13 cellular contexts compared by ENCODE assay signal in genomic region chr7:20141666-20142065, GRCh38.
DNase-seq lines count a peak whose midpoint lies in the region; ATAC-seq and TF ChIP-seq lines count a peak whose summit lies in the region.
"Had no signal": no experiment of that assay in that cellular context is flagged by ENCODE, and none has a peak within 500 bp of the region (broad histone marks: within the 10 kb centered on the region; RNA-seq: fewer than 3 reads in every experiment).

No MANE protein-coding gene starts in this region.

- ATAC-seq in Right ventricle myocardium superior (ENCODE audit: poor library complexity) = no peak
- ATAC-seq in HG02642 (IDR thresholded peaks at IDR 0.05; ENCODE audit: poor library complexity, unreplicated experiment) = no peak
- ATAC-seq: PC-3 had no signal

- TF ChIP-seq CTCF in GM13976 (IDR thresholded peaks at IDR 0.05; ENCODE audit: borderline replicate concordance, control extremely low read depth, extremely low read depth, insufficient read depth, missing control alignments) = no peak

- H3K27me3 Mint-ChIP-seq in immature natural killer cell (ENCODE audit: low read depth in 3 of 3) = peaks cover 0 to 2% (median 0%) of the 10 kb centered on the region in 3 donors
- H3K27me3 Mint-ChIP-seq: activated CD4-positive, alpha-beta T cell treated with anti-CD3 and anti-CD28 coated beads, Interleukin-2, amount 10 ng/mL, durations not matched to agents 7 days and 5 days had no signal

- no peaks in the 10 kb centered on the region for H3K36me3 Mint-ChIP-seq in immature natural killer cell

- H3K27ac Mint-ChIP-seq in immature natural killer cell = no peak overlapping the region
- H3K27ac Mint-ChIP-seq: activated CD4-positive, alpha-beta T cell treated with anti-CD3 and anti-CD28 coated beads, Interleukin-2, amount 10 ng/mL, durations not matched to agents 7 days and 5 days; T-helper 2 cell treated with Interferon-gamma antibody and Interleukin-4, amounts not matched to agents 5 μg/mL and 100 μg/mL, for 36 hours had no signal

- H3K9me3 Mint-ChIP-seq in immature natural killer cell = peaks cover 0 to 6% (median 4%) of the 10 kb centered on the region in 6 donors
- H3K9me3 Mint-ChIP-seq: activated CD4-positive, alpha-beta T cell treated with anti-CD3 and anti-CD28 coated beads, Interleukin-2, amount 10 ng/mL, durations not matched to agents 7 days and 5 days; T-helper 2 cell treated with Interferon-gamma antibody and Interleukin-4, amounts not matched to agents 5 μg/mL and 100 μg/mL, for 36 hours had no signal

- DNase-seq in GM13976 (ENCODE audit: low spot score) (peak; percentile 46), NCI-H1105 (lab: John Stamatoyannopoulos, UW) (peak; percentile 18), SHP77 (lab: John Stamatoyannopoulos, UW) (peak; percentile 93 to 99), left kidney (ENCODE audit: low read depth, low spot score) (peak; percentile 60), Right ventricle myocardium superior (no peak), immature natural killer cell (no peak)
- no peak for DNase-seq in stimulated activated naive CD4-positive, alpha-beta T cell treated with Interleukin-2 at 50 U/mL for 16 hours (lab: John Stamatoyannopoulos, UW)
- DNase-seq: activated CD4-positive, alpha-beta T cell treated with anti-CD3 and anti-CD28 coated beads, Interleukin-2, amount 10 ng/mL, durations not matched to agents 7 days and 5 days; islet precursor cell; PC-3; substantia nigra had no signal

- intact Hi-C loops in Right ventricle myocardium superior (cut with DNase I) = no loop called here

- H3K4me3 Mint-ChIP-seq in immature natural killer cell = no peak overlapping the region
- H3K4me3 Mint-ChIP-seq: activated CD4-positive, alpha-beta T cell treated with anti-CD3 and anti-CD28 coated beads, Interleukin-2, amount 10 ng/mL, durations not matched to agents 7 days and 5 days; T-helper 2 cell treated with Interferon-gamma antibody and Interleukin-4, amounts not matched to agents 5 μg/mL and 100 μg/mL, for 36 hours had no signal

- in situ Hi-C loops in GM13976 (cut with MboI; ENCODE audit: low sequenced_read_pairs, unreplicated experiment) = no loop called here

- no peaks in the 10 kb centered on the region for H3K4me1 Mint-ChIP-seq in immature natural killer cell
- H3K4me1 Mint-ChIP-seq: activated CD4-positive, alpha-beta T cell treated with anti-CD3 and anti-CD28 coated beads, Interleukin-2, amount 10 ng/mL, durations not matched to agents 7 days and 5 days had no signal

Comparison
In these comparisons a context has a peak if more than half of its experiments do, and no peak if none do; other contexts are left out.
1. DNase-seq: peak in GM13976 (single experiment), NCI-H1105 (single experiment), SHP77 (2 of 2) and left kidney (single experiment); none in Right ventricle myocardium superior (single experiment), stimulated activated naive CD4-positive, alpha-beta T cell treated with Interleukin-2 at 50 U/mL for 16 hours (single experiment) and immature natural killer cell (0 of 3).